Comparison of ENCODE assay signal across 9 cellular contexts in genomic region chr2:190088917-190089316, GRCh38. TPM values are rescaled to one million over a fixed set of nuclear protein-coding genes. Genes with fewer than 3 reads are reported as not detected.
DNase-seq lines count a peak whose midpoint lies in the region; ATAC-seq, FAIRE-seq and TF ChIP-seq lines count a peak whose summit lies in the region.
"Had no signal": no experiment of that assay in that cellular context is flagged by ENCODE, and none has a peak within 500 bp of the region (broad histone marks: within the 10 kb centered on the region; RNA-seq: fewer than 3 reads in every experiment).

No MANE protein-coding gene starts in this region.

- no peaks in the 10 kb centered on the region for H3K4me1 ChIP-seq in upper lobe of right lung

- peak; percentile 85 for FAIRE-seq in endometrium (lab: Jason Lieb, UNC)

- intact Hi-C loops in upper lobe of right lung (cut with DNase I) = no loop called here

- H3K36me3 ChIP-seq in WERI-Rb-1 (no peaks in the 10 kb centered on the region), upper lobe of right lung (no peaks in the 10 kb centered on the region)

- H3K27me3 ChIP-seq in WERI-Rb-1 (ENCODE audit: insufficient read depth, low read depth, severe bottlenecking) = no peaks in the 10 kb centered on the region
- no peaks in the 10 kb centered on the region for H3K27me3 ChIP-seq in upper lobe of right lung

- ATAC-seq in HG02588 (IDR thresholded peaks at IDR 0.05; ENCODE audit: unreplicated experiment) = peak; percentile 51
- peak; percentile 87 for ATAC-seq in upper lobe of right lung

- H3K27ac ChIP-seq in WERI-Rb-1 (no peak overlapping the region), upper lobe of right lung (no peak overlapping the region)

- H3K4me3 ChIP-seq in WERI-Rb-1 (ENCODE audit: low read depth, low read length) = no peak overlapping the region
- no peak overlapping the region for H3K4me3 ChIP-seq in upper lobe of right lung

- no peaks in the 10 kb centered on the region for H3K9me3 ChIP-seq in WERI-Rb-1 (ENCODE audit: severe bottlenecking)
- no peaks in the 10 kb centered on the region for H3K9me3 ChIP-seq in upper lobe of right lung

- peak; percentile 6 for DNase-seq in activated CD4-positive, CD25-positive, alpha-beta regulatory T cell treated with anti-CD3 and anti-CD28 coated beads, Interleukin-2, amount 50 U/mL, for 16 hours (ENCODE audit: low read depth, low spot score)
- DNase-seq in activated CD4-positive, CD25-positive, alpha-beta regulatory T cell treated with anti-CD3 and anti-CD28 coated beads, Interleukin-2, amount 50 U/mL, for 72 hours = no peak
- DNase-seq in NCI-H2107 (lab: John Stamatoyannopoulos, UW) (peak; percentile 26), WERI-Rb-1 (peak; percentile 50), mucosa of gallbladder (ENCODE audit: low spot score) (peak; percentile 49), upper lobe of right lung (no peak)

- TF ChIP-seq CTCF in WERI-Rb-1 (IDR thresholded peaks at IDR 0.05; ENCODE audit: low read depth, low read length) (peak; percentile 64), upper lobe of right lung (IDR thresholded peaks at IDR 0.05) (peak; percentile 75)

RNA-seq across cellular contexts. Expression of gene MSTN, which starts 26.4 kb away (rescaled TPM):
- 0.23 TPM for total RNA-seq in mucosa of gallbladder
- total RNA-seq in upper lobe of right lung = not detected
- total RNA-seq: mononuclear cell had no signal

Comparison
In these comparisons a context has a peak if more than half of its experiments do, and no peak if none do; other contexts are left out.
1. DNase-seq: peak in activated CD4-positive, CD25-positive, alpha-beta regulatory T cell treated with anti-CD3 and anti-CD28 coated beads, Interleukin-2, amount 50 U/mL, for 16 hours (single experiment), NCI-H2107 (single experiment), WERI-Rb-1 (single experiment) and mucosa of gallbladder (single experiment); none in activated CD4-positive, CD25-positive, alpha-beta regulatory T cell treated with anti-CD3 and anti-CD28 coated beads, Interleukin-2, amount 50 U/mL, for 72 hours (single experiment) and upper lobe of right lung (single experiment).